In the genomic region with DNA sequence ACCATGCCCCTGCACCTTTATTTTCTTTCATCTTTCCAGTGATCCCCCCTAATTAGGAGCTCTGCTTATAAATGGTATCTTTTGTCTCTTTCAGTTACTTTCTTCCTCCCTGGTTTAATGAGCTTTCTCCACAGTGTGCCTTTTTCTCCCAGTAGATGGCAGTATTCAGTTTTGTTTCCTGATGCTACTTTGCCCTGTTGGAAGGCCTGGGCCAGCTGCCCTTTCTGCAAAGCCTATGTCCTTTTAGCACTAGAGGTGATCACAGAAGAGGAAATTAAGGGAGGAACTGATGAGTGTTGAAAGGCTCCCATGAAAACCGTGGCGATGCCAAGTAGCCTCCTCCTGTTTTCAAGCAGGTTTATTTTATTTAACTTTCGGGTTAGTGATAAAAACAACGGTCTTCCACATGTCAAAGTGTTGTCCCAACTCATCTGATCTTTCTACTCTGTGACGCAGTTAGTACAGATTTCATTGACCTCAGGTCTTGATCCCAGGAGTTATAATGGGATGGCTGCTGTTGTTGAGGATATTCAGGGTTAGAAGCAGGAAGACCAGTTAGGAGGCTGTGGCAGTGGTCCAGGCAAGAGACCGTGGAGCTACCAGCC, we compare ENCODE assay signal across 8 cellular contexts.
A peak's percentile ranks its signal among the peaks of the same experiment; 100 is the strongest.
DNase-seq lines count a peak whose midpoint lies in the region; ATAC-seq and TF ChIP-seq lines count a peak whose summit lies in the region.

No MANE protein-coding gene starts in this region.

- H3K9me3 Mint-ChIP-seq in activated naive CD4-positive, alpha-beta T cell treated with anti-CD3 and anti-CD28 coated beads for 36 hours = peaks cover 2% of the 10 kb centered on the region

- H3K4me3 ChIP-seq in lower lobe of right lung = no peak overlapping the region

- intact Hi-C loops in lower lobe of right lung (cut with DNase I) = no loop called here
- intact Hi-C loops in activated naive CD4-positive, alpha-beta T cell treated with anti-CD3 and anti-CD28 coated beads for 36 hours (cut with micrococcal nuclease) = loop anchor here (10.0 kb wide), 1 partner anchor 438 kb away; no protein-coding TSS in a partner anchor

- peak; percentile 72 for TF ChIP-seq CTCF in lower lobe of right lung (IDR thresholded peaks at IDR 0.05)

- H3K27me3 ChIP-seq in lower lobe of right lung (ENCODE audit: low read depth) = no peaks in the 10 kb centered on the region

- no peaks in the 10 kb centered on the region for H3K36me3 ChIP-seq in lower lobe of right lung

- H3K4me3 Mint-ChIP-seq in activated naive CD4-positive, alpha-beta T cell treated with anti-CD3 and anti-CD28 coated beads for 36 hours = no peak overlapping the region

- no peak overlapping the region for H3K27ac ChIP-seq in lower lobe of right lung

- no peaks in the 10 kb centered on the region for H3K4me1 ChIP-seq in lower lobe of right lung

- CTCF ChIA-PET in activated naive CD4-positive, alpha-beta T cell treated with anti-CD3 and anti-CD28 coated beads for 36 hours (lab: Charles Lee) = no interaction called here

- no peaks in the 10 kb centered on the region for H3K9me3 ChIP-seq in lower lobe of right lung

- peak; percentile 89 for ATAC-seq in GM19372 (IDR thresholded peaks at IDR 0.05; ENCODE audit: low read depth, unreplicated experiment)
- ATAC-seq in HG03558 (IDR thresholded peaks at IDR 0.05; ENCODE audit: extremely low read depth, unreplicated experiment) = peak; percentile 77
- peak; percentile 71 to 87 for ATAC-seq in lower lobe of right lung

- H3K27ac Mint-ChIP-seq in activated naive CD4-positive, alpha-beta T cell treated with anti-CD3 and anti-CD28 coated beads for 36 hours = no peak overlapping the region

- no peaks in the 10 kb centered on the region for H3K36me3 Mint-ChIP-seq in activated naive CD4-positive, alpha-beta T cell treated with anti-CD3 and anti-CD28 coated beads for 36 hours (ENCODE audit: low read depth)

- no peaks in the 10 kb centered on the region for H3K27me3 Mint-ChIP-seq in activated naive CD4-positive, alpha-beta T cell treated with anti-CD3 and anti-CD28 coated beads for 36 hours (ENCODE audit: low read depth)

- DNase-seq in COR-L47 (lab: John Stamatoyannopoulos, UW) (peak; percentile 27), NOMO-1 (lab: John Stamatoyannopoulos, UW; ENCODE audit: unreplicated experiment in 2 of 2) (peak; percentile 75 to 81), dermis blood vessel endothelial cell (peak; percentile 80), lower lobe of right lung (peak; percentile 51), NCI-H2107 treated with DMSO at 0.1 percent for 48 hours (lab: John Stamatoyannopoulos, UW; ENCODE audit: unreplicated experiment) (no peak)
- DNase-seq in activated naive CD4-positive, alpha-beta T cell treated with anti-CD3 and anti-CD28 coated beads for 36 hours = no peak

- no peaks in the 10 kb centered on the region for H3K4me1 Mint-ChIP-seq in activated naive CD4-positive, alpha-beta T cell treated with anti-CD3 and anti-CD28 coated beads for 36 hours (ENCODE audit: low read depth)

Comparison
In these comparisons a context has a peak if more than half of its experiments do, and no peak if none do; other contexts are left out.
1. DNase-seq: peak in COR-L47 (single experiment), NOMO-1 (2 of 2), dermis blood vessel endothelial cell (single experiment) and lower lobe of right lung (single experiment); none in activated naive CD4-positive, alpha-beta T cell treated with anti-CD3 and anti-CD28 coated beads for 36 hours (single experiment) and NCI-H2107 treated with DMSO at 0.1 percent for 48 hours (single experiment).
2. Peak in every context shown above with its lines, with median percentiles within 50 percentile points of each other: ATAC-seq.